2 cellular contexts compared by ENCODE assay signal in the genomic region with DNA sequence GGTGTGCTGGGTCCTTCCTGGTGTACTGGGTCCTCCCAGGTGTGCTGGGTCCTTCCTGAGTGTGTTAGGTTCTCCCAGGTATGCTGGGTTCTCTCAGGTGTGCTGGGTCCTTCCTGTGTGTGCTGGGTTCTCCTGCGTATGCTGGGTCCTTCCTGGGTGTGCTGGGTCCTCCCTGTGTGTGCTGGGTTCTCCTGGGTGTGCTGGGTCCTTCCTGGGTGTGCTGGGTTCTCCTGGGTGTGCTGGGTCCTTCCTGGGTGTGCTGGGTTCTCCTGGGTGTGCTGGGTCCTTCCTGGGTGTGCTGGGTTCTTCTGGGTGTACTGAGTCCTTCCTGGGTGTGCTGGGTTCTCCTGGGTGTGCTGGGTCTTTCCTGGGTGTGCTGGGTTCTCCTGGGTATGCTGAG. TPM values are rescaled to one million over a fixed set of nuclear protein-coding genes. Genes with fewer than 3 reads are reported as not detected.
A peak's percentile ranks its signal among the peaks of the same experiment; 100 is the strongest.
DNase-seq lines count a peak whose midpoint lies in the region; ATAC-seq, FAIRE-seq and TF ChIP-seq lines count a peak whose summit lies in the region.
"Not testable (repeated sequence)": the region's sequence is repeated elsewhere in the genome, so short reads cannot be mapped to it uniquely, and the experiment has no call there.

No MANE protein-coding gene starts in this region.

- in situ Hi-C loops in HepG2 (cut with HindIII; ENCODE audit: extremely low pct_ligation_motif_present, low pct_unique_long_range_greater_than_20kb): not testable (repeated sequence)

- not testable (repeated sequence) for H3K79me2 ChIP-seq in HepG2 (ENCODE audit: insufficient read depth, low read length)

- WGBS in HepG2 (ENCODE audit: low lambda C conversion rate): 33% methylated on average over 1 of the region's 1 CpG

- not testable (repeated sequence) for H3K27ac ChIP-seq in HepG2 (ENCODE audit: extremely low read length, insufficient read depth, low read length)

- TF ChIP-seq EP300 in HepG2 (IDR thresholded peaks at IDR 0.05; ENCODE audit: low read depth in 2 of 2, low read length in 2 of 2); HepG2 (CRISPR knock-in tag; IDR thresholded peaks at IDR 0.05; ENCODE audit: borderline replicate concordance): not testable (repeated sequence)

- H3K9ac ChIP-seq in HepG2 (ENCODE audit: insufficient read depth, low read depth, low read length): not testable (repeated sequence)

- not testable (repeated sequence) for TF ChIP-seq CTCF in bronchial epithelial cell (IDR thresholded peaks at IDR 0.05; ENCODE audit: insufficient read depth, low read length, severe bottlenecking); HepG2 (CRISPR knock-in tag; IDR thresholded peaks at IDR 0.05)

- TF ChIP-seq RAD21 in HepG2 (CRISPR knock-in tag; IDR thresholded peaks at IDR 0.05): not testable (repeated sequence)

- CTCF ChIA-PET in HepG2 (lab: Yijun Ruan, JAX; ENCODE audit: low intra/inter-chr PET ratio, low total read pairs): not testable (repeated sequence)

- POLR2A ChIA-PET in HepG2 (lab: Yijun Ruan, JAX): not testable (repeated sequence)

- H3K36me3 ChIP-seq in bronchial epithelial cell (ENCODE audit: control insufficient read depth, insufficient read depth, low read length); HepG2 (replicated peaks in 1 of 2; ENCODE audit: control insufficient read depth in 1 of 2, insufficient read depth in 2 of 2, low read length in 2 of 2): not testable (repeated sequence)

- intact Hi-C loops in HepG2 (cut with micrococcal nuclease; ENCODE audit: unreplicated experiment): not testable (repeated sequence)

- H3K4me1 ChIP-seq in HepG2 (ENCODE audit: insufficient read depth, low read length): peaks cover 17% of the 10 kb centered on the region

- H4K20me1 ChIP-seq in HepG2 (ENCODE audit: insufficient read depth, low read length): not testable (repeated sequence)

- H3K4me2 ChIP-seq in HepG2 (ENCODE audit: low read depth, low read length): not testable (repeated sequence)

- H3K9me3 ChIP-seq in HepG2 (ENCODE audit: low read length): not testable (repeated sequence)

- not testable (repeated sequence) for H2AFZ ChIP-seq in HepG2 (ENCODE audit: low read length)

- TF ChIP-seq POLR2A in HepG2 (IDR thresholded peaks at IDR 0.05; ENCODE audit: insufficient read depth in 1 of 2, low read depth in 2 of 2, low read length in 2 of 2): not testable (repeated sequence)

- not testable (repeated sequence) for DNase-seq in bronchial epithelial cell (ENCODE audit: low read depth); HepG2 (ENCODE audit: low spot score)

- H3K4me3 ChIP-seq in bronchial epithelial cell (ENCODE audit: low read depth, low read length); HepG2 (replicated peaks in 1 of 3; ENCODE audit: insufficient read depth in 1 of 3, low read depth in 2 of 3, low read length in 3 of 3): not testable (repeated sequence)

- H3K27me3 ChIP-seq in bronchial epithelial cell (ENCODE audit: control insufficient read depth, insufficient read depth, low read length): not testable (repeated sequence)
- H3K27me3 ChIP-seq in HepG2 (ENCODE audit: control insufficient read depth in 1 of 2, insufficient read depth in 2 of 2, low read length in 2 of 2): peaks cover 5 to 22% of the 10 kb centered on the region in 2 experiments; a peak in 4 of 5 replicates

- BruUV-seq in HepG2 (replicated peaks; lab: Mats Ljungman, UMichigan): not testable (repeated sequence)

- not testable (repeated sequence) for ATAC-seq in HepG2

- peak; percentile 70 for FAIRE-seq in bronchial epithelial cell (lab: Jason Lieb, UNC)
- not testable (repeated sequence) for FAIRE-seq in HepG2 (lab: Jason Lieb, UNC)

TF ChIP-seq in HepG2, 621 proteins besides CTCF, POLR2A, EP300 and RAD21:
- peak; percentile 90 for TF ChIP-seq ZSCAN21 (CRISPR knock-in tag; IDR thresholded peaks at IDR 0.05; ENCODE audit: borderline replicate concordance)

RNA-seq across cellular contexts. Expression of gene MEGF6, which starts 38.7 kb away (rescaled TPM):
- 1.3 and 1.5 TPM in 2 replicates for total RNA-seq in bronchial epithelial cell
- 0.76 and 1.9 TPM in 2 replicates for total RNA-seq in HepG2 (2016; rRNA removed; fragmentation: Illumina TruSeq; extraction: Trizol)
- 0.18 and 0.61 TPM in 2 replicates for total RNA-seq in HepG2 (2016; cell fraction: cytosol; rRNA removed; fragmentation: Illumina TruSeq; extraction: Trizol; ENCODE audit: low read depth)
- 0.70 and 2.7 TPM in 2 replicates for total RNA-seq in HepG2 (2016; cell fraction: insoluble cytoplasmic fraction; rRNA removed; fragmentation: Illumina TruSeq; extraction: Trizol)
- 0.52 and 0.96 TPM in 2 replicates for total RNA-seq in HepG2 (2016; cell fraction: membrane; rRNA removed; fragmentation: Illumina TruSeq; extraction: Trizol)
- total RNA-seq in HepG2 (2016; cell fraction: nucleus; rRNA removed; fragmentation: Illumina TruSeq; extraction: Trizol): 2.7 and 3.4 TPM in 2 replicates
- 1.9 and 3.5 TPM in 2 replicates for polyA plus RNA-seq in HepG2 (2011; rRNA removed)
- 0.90 and 1.8 TPM in 2 replicates for polyA plus RNA-seq in HepG2 (2011; cell fraction: cytosol; rRNA removed)
- 68.1 and 94.7 TPM in 2 replicates for polyA plus RNA-seq in HepG2 (2011; cell fraction: nucleus; rRNA removed)
- polyA plus RNA-seq in HepG2 (2012): 3.6 and 4.8 TPM in 2 replicates
- polyA plus RNA-seq in HepG2 (2016; cell fraction: cytosol; fragmentation: Illumina TruSeq; extraction: Trizol; ENCODE audit: low read depth): 0.09 and 0.19 TPM in 2 replicates
- polyA plus RNA-seq in HepG2 (2016; cell fraction: insoluble cytoplasmic fraction; fragmentation: Illumina TruSeq; extraction: Trizol; ENCODE audit: low read depth): 0.80 and 1.3 TPM in 2 replicates
- 0.19 and 0.34 TPM in 2 replicates for polyA plus RNA-seq in HepG2 (2016; cell fraction: membrane; fragmentation: Illumina TruSeq; extraction: Trizol; ENCODE audit: low read depth)
- 8.1 and 10.4 TPM in 2 replicates for polyA plus RNA-seq in HepG2 (2016; cell fraction: nucleus; fragmentation: Illumina TruSeq; extraction: Trizol; ENCODE audit: insufficient read depth, low read depth)
- 3.5 and 4.6 TPM in 2 replicates for polyA minus RNA-seq in HepG2 (2011; rRNA and poly(A)+ RNA removed; ENCODE audit: low replicate concordance)
- 1.7 and 2.4 TPM in 2 replicates for polyA minus RNA-seq in HepG2 (2011; cell fraction: cytosol; rRNA and poly(A)+ RNA removed)
- 5.6 and 10.6 TPM in 2 replicates for polyA minus RNA-seq in HepG2 (2011; cell fraction: nucleus; rRNA and poly(A)+ RNA removed)

RNA-seq across cellular contexts. Expression of gene TPRG1L, which starts 52.2 kb away (rescaled TPM):
- total RNA-seq in bronchial epithelial cell: 31.5 and 33.4 TPM in 2 replicates
- 21.3 and 31.7 TPM in 2 replicates for total RNA-seq in HepG2 (2016; rRNA removed; fragmentation: Illumina TruSeq; extraction: Trizol)
- total RNA-seq in HepG2 (2016; cell fraction: cytosol; rRNA removed; fragmentation: Illumina TruSeq; extraction: Trizol; ENCODE audit: low read depth): 5.7 and 6.3 TPM in 2 replicates
- 20.0 and 34.6 TPM in 2 replicates for total RNA-seq in HepG2 (2016; cell fraction: insoluble cytoplasmic fraction; rRNA removed; fragmentation: Illumina TruSeq; extraction: Trizol)
- total RNA-seq in HepG2 (2016; cell fraction: membrane; rRNA removed; fragmentation: Illumina TruSeq; extraction: Trizol): 26.8 and 28.4 TPM in 2 replicates
- total RNA-seq in HepG2 (2016; cell fraction: nucleus; rRNA removed; fragmentation: Illumina TruSeq; extraction: Trizol): 13.9 and 17.8 TPM in 2 replicates
- 37.4 and 44.3 TPM in 2 replicates for polyA plus RNA-seq in HepG2 (2011; rRNA removed)
- 39.8 and 48.5 TPM in 2 replicates for polyA plus RNA-seq in HepG2 (2011; cell fraction: cytosol; rRNA removed)
- 18.5 and 21.7 TPM in 2 replicates for polyA plus RNA-seq in HepG2 (2011; cell fraction: nucleus; rRNA removed)
- polyA plus RNA-seq in HepG2 (2012): 32.1 and 36.9 TPM in 2 replicates
- polyA plus RNA-seq in HepG2 (2016; cell fraction: cytosol; fragmentation: Illumina TruSeq; extraction: Trizol; ENCODE audit: low read depth): 9.7 and 10.7 TPM in 2 replicates
- polyA plus RNA-seq in HepG2 (2016; cell fraction: insoluble cytoplasmic fraction; fragmentation: Illumina TruSeq; extraction: Trizol; ENCODE audit: low read depth): 66.4 and 67.1 TPM in 2 replicates
- 27.9 and 28.2 TPM in 2 replicates for polyA plus RNA-seq in HepG2 (2016; cell fraction: membrane; fragmentation: Illumina TruSeq; extraction: Trizol; ENCODE audit: low read depth)
- polyA plus RNA-seq in HepG2 (2016; cell fraction: nucleus; fragmentation: Illumina TruSeq; extraction: Trizol; ENCODE audit: insufficient read depth, low read depth): 42.7 TPM in 2 replicates
- 33.6 and 37.3 TPM in 2 replicates for polyA minus RNA-seq in HepG2 (2011; rRNA and poly(A)+ RNA removed; ENCODE audit: low replicate concordance)
- 24.6 and 30.2 TPM in 2 replicates for polyA minus RNA-seq in HepG2 (2011; cell fraction: cytosol; rRNA and poly(A)+ RNA removed)
- 8.0 and 10.2 TPM in 2 replicates for polyA minus RNA-seq in HepG2 (2011; cell fraction: nucleus; rRNA and poly(A)+ RNA removed)
